1 cellular context compared by ENCODE assay signal in the genomic region with DNA sequence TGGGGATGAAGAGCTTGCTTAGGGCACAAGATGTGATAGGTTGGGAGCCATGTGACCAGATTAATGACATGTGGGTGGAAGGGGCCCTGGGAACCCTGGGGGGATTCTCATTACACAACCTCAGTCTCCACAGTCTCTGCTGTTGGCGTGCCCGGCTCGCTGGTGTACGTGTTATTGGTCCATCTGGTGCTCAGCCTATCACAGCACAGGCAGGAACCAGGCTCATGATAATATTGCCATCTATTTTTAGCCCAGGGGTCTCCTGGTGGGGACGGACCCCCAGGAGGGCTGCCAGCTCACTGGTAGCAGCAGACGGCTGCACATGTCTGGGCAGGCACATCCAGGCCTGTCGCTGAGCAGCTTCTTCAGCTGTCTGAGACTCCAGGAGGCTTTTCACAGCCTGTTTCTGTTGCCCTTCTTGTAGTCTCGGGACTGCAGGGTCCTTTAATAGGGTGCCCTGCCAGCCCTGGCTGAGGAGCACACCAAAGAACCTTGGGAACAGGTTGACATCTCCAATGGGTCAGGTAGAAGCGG.
TF ChIP-seq lines count a peak whose summit lies in the region.

No MANE protein-coding gene starts in this region.

TF ChIP-seq in H1, 55 proteins besides CTCF, POLR2A, EP300 and RAD21:
- TF ChIP-seq, protein P1, sequence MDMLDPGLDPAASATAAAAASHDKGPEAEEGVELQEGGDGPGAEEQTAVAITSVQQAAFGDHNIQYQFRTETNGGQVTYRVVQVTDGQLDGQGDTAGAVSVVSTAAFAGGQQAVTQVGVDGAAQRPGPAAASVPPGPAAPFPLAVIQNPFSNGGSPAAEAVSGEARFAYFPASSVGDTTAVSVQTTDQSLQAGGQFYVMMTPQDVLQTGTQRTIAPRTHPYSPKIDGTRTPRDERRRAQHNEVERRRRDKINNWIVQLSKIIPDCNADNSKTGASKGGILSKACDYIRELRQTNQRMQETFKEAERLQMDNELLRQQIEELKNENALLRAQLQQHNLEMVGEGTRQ (IDR thresholded peaks at IDR 0.05; ENCODE audit: low read length) = no peak
- TF ChIP-seq SIN3A (conservative IDR thresholded peaks at IDR 0.05 in 1 of 2, IDR thresholded peaks at IDR 0.05 in 1 of 2; ENCODE audit: low read depth in 1 of 2, low read length in 2 of 2) (no peak), CBX5 (IDR thresholded peaks at IDR 0.05; ENCODE audit: low read depth, low read length) (no peak), CEBPB (IDR thresholded peaks at IDR 0.05; ENCODE audit: low read depth, low read length) (no peak), EGR1 (IDR thresholded peaks at IDR 0.05; ENCODE audit: borderline replicate concordance, low read depth, low read length) (no peak), POU5F1 (IDR thresholded peaks at IDR 0.05; ENCODE audit: low read depth, low read length) (no peak), GTF2F1 (IDR thresholded peaks at IDR 0.05; ENCODE audit: borderline replicate concordance, low read depth, low read length) (no peak), SAP30 (IDR thresholded peaks at IDR 0.05; ENCODE audit: insufficient read depth, insufficient replicate concordance, low read length) (no peak), SP1 (IDR thresholded peaks at IDR 0.05; ENCODE audit: low read depth, low read length) (no peak), BRCA1 (IDR thresholded peaks at IDR 0.05; ENCODE audit: low read depth, low read length) (no peak), TAF1 (IDR thresholded peaks at IDR 0.05; ENCODE audit: low read depth, low read length) (no peak), TAF7 (optimal IDR thresholded peaks at IDR 0.05; ENCODE audit: borderline replicate concordance, low read depth, low read length) (no peak), SIRT6 (IDR thresholded peaks at IDR 0.05; ENCODE audit: low read length) (no peak), MAFK (IDR thresholded peaks at IDR 0.05; ENCODE audit: low read depth, low read length) (no peak), CTBP2 (IDR thresholded peaks at IDR 0.05; ENCODE audit: borderline replicate concordance, insufficient read depth, insufficient read length, low read length) (no peak), TEAD4 (IDR thresholded peaks at IDR 0.05; ENCODE audit: low read depth, low read length) (no peak)
- TF ChIP-seq, protein P2, sequence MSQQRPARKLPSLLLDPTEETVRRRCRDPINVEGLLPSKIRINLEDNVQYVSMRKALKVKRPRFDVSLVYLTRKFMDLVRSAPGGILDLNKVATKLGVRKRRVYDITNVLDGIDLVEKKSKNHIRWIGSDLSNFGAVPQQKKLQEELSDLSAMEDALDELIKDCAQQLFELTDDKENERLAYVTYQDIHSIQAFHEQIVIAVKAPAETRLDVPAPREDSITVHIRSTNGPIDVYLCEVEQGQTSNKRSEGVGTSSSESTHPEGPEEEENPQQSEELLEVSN (IDR thresholded peaks at IDR 0.05) = no peak
